In the genomic region with DNA sequence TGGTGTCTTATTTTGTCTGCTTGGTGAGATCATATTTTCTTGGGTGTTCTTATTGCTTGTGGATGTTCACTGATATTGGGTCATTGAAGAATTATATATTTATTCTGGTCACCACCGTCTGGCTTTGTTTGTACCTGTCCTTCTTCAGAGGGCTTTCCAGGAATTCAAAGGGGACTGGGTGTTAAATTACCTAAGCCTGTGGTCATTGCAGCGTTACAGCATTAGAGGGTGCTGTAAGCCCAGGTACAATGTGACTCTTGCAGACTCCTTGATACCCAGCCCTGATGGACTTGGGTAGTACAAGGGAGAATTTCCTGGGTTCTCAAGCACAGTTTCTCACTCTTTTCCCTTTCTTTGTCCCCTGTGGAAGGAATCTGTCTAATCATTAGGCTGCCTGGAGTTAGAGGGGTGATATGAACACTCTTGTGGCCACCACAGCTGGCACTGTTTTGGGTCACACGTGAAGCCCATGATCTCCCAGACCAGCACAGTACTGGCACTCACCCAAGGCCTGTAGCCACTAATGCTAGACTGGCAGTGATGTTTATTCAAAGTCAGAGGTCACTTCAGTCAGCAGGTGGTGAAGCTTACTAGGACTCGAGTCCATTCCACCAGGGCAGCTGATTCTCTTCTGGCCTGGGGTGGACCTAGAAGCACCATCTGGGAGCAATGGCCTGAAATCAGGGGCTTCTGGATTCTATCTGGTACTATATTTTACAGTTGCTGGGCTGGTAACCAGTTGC, we compare ENCODE assay signal across 1 cellular context.
TF ChIP-seq lines count a peak whose summit lies in the region.

No MANE protein-coding gene starts in this region.

TF ChIP-seq in K562, 482 proteins besides CTCF, POLR2A, EP300 and RAD21:
- TF ChIP-seq, protein P1, sequence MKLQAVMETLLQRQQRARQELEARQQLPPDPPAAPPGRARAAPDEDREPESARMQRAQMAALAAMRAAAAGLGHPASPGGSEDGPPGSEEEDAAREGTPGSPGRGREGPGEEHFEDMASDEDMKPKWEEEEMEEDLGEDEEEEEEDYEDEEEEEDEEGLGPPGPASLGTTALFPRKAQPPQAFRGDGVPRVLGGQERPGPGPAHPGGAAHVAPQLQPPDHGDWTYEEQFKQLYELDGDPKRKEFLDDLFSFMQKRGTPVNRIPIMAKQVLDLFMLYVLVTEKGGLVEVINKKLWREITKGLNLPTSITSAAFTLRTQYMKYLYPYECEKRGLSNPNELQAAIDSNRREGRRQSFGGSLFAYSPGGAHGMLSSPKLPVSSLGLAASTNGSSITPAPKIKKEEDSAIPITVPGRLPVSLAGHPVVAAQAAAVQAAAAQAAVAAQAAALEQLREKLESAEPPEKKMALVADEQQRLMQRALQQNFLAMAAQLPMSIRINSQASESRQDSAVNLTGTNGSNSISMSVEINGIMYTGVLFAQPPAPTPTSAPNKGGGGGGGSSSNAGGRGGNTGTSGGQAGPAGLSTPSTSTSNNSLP (IDR thresholded peaks at IDR 0.05; ENCODE audit: borderline replicate concordance, low read depth, low read length), result no peak
- no peak for TF ChIP-seq GATAD2A (IDR thresholded peaks at IDR 0.05)
- no peak for TF ChIP-seq U2AF1 (optimal IDR thresholded peaks at IDR 0.05; ENCODE audit: low read depth, low read length)
- TF ChIP-seq ZFP30 (CRISPR knock-in tag; IDR thresholded peaks at IDR 0.05; ENCODE audit: borderline replicate concordance), result no peak
- TF ChIP-seq HMGN3 (IDR thresholded peaks at IDR 0.05; ENCODE audit: borderline replicate concordance, extremely low read depth, insufficient read length, low read depth, low read length), result no peak
- TF ChIP-seq DIDO1 (tag; IDR thresholded peaks at IDR 0.05; ENCODE audit: low read depth), result no peak
- no peak for TF ChIP-seq ZNF561 (CRISPR knock-in tag; conservative IDR thresholded peaks at IDR 0.05)
- no peak for TF ChIP-seq FOXJ3 (CRISPR knock-in tag; IDR thresholded peaks at IDR 0.05)
- no peak for TF ChIP-seq STAT5B (CRISPR knock-in tag; IDR thresholded peaks at IDR 0.05)
- no peak for TF ChIP-seq HNRNPH1 (optimal IDR thresholded peaks at IDR 0.05; ENCODE audit: low read depth, low read length)
- no peak for TF ChIP-seq ZC3H11A (IDR thresholded peaks at IDR 0.05; ENCODE audit: low read depth, low read length)
- no peak for TF ChIP-seq BHLHE40 (IDR thresholded peaks at IDR 0.05; ENCODE audit: low read length)
- no peak for TF ChIP-seq DACH1 (IDR thresholded peaks at IDR 0.05; ENCODE audit: partially characterized antibody)
- no peak for TF ChIP-seq ZFP1 (CRISPR knock-in tag; IDR thresholded peaks at IDR 0.05)
- TF ChIP-seq YBX1 (IDR thresholded peaks at IDR 0.05), result no peak
- TF ChIP-seq SNIP1 (IDR thresholded peaks at IDR 0.05; ENCODE audit: low read depth), result no peak
- no peak for TF ChIP-seq NUFIP1 (IDR thresholded peaks at IDR 0.05; ENCODE audit: partially characterized antibody)
- no peak for TF ChIP-seq CCNT2 (IDR thresholded peaks at IDR 0.05; ENCODE audit: borderline replicate concordance, extremely low read depth, insufficient read length, low read depth, low read length)
